8 cellular contexts compared by ENCODE assay signal in genomic region chr1:146012703-146013565, GRCh38. TPM values are rescaled to one million over a fixed set of nuclear protein-coding genes. Genes with fewer than 3 reads are reported as not detected.
DNase-seq lines count a peak whose midpoint lies in the region; ATAC-seq and TF ChIP-seq lines count a peak whose summit lies in the region.

No MANE protein-coding gene starts in this region.

- H3K27me3 Mint-ChIP-seq in activated T-cell treated with anti-CD3 and anti-CD28 coated beads, Interleukin-2, amount 50 U/mL, for 72 hours (ENCODE audit: low read depth) = peaks cover 23% of the 10 kb centered on the region
- H3K27me3 Mint-ChIP-seq in osteocyte (ENCODE audit: unreplicated experiment) = peaks cover 17% of the 10 kb centered on the region

- H3K27ac ChIP-seq in foreskin keratinocyte = no peak overlapping the region

- TF ChIP-seq CTCF in foreskin keratinocyte (conservative IDR thresholded peaks at IDR 0.05) (peak; percentile 96), osteocyte (IDR thresholded peaks at IDR 0.05) (peak; percentile 87)

- H3K4me3 Mint-ChIP-seq in activated T-cell treated with anti-CD3 and anti-CD28 coated beads, Interleukin-2, amount 50 U/mL, for 72 hours = peak overlapping the region; percentile 2 to 15
- no peak overlapping the region for H3K4me3 Mint-ChIP-seq in osteocyte (ENCODE audit: unreplicated experiment)

- peaks cover 12% of the 10 kb centered on the region for H3K4me1 Mint-ChIP-seq in activated T-cell treated with anti-CD3 and anti-CD28 coated beads, Interleukin-2, amount 50 U/mL, for 72 hours (ENCODE audit: low read depth)
- H3K4me1 Mint-ChIP-seq in osteocyte (ENCODE audit: unreplicated experiment) = peaks cover 5% of the 10 kb centered on the region

- peaks cover 24% of the 10 kb centered on the region for H3K27me3 ChIP-seq in foreskin keratinocyte

- H3K27ac Mint-ChIP-seq in activated T-cell treated with anti-CD3 and anti-CD28 coated beads, Interleukin-2, amount 50 U/mL, for 72 hours = no peak overlapping the region
- peak overlapping the region; percentile 8 for H3K27ac Mint-ChIP-seq in osteocyte (ENCODE audit: unreplicated experiment)

- peak; percentile 74 to 85 for ATAC-seq in activated T-cell treated with anti-CD3 and anti-CD28 coated beads, Interleukin-2, amount 50 U/mL, for 72 hours (replicated peaks in 1 of 2)
- ATAC-seq in foreskin keratinocyte = peak; percentile 35
- ATAC-seq in HG02610 (IDR thresholded peaks at IDR 0.05; ENCODE audit: unreplicated experiment) = no peak
- no peak for ATAC-seq in GM18498 (IDR thresholded peaks at IDR 0.05; ENCODE audit: unreplicated experiment)

- H3K9me3 Mint-ChIP-seq in activated T-cell treated with anti-CD3 and anti-CD28 coated beads, Interleukin-2, amount 50 U/mL, for 72 hours = no peaks in the 10 kb centered on the region
- no peaks in the 10 kb centered on the region for H3K9me3 Mint-ChIP-seq in osteocyte (ENCODE audit: unreplicated experiment)

- peak; percentile 70 for DNase-seq in DMS114 treated with DMSO at 0.1 percent for 48 hours (lab: John Stamatoyannopoulos, UW; ENCODE audit: unreplicated experiment)
- peak in 40 of 76 experiments; percentile 7 to 79 (median 54) for DNase-seq in HUDEP-2 (lab: John Stamatoyannopoulos, UW; ENCODE audit: unreplicated experiment in 76 of 76)
- DNase-seq in NOMO-1 treated with DMSO at 0.1 percent for 48 hours (lab: John Stamatoyannopoulos, UW; ENCODE audit: unreplicated experiment) = peak; percentile 75
- DNase-seq in activated T-cell treated with anti-CD3 and anti-CD28 coated beads, Interleukin-2, amount 50 U/mL, for 72 hours = peak; percentile 50 to 55
- peak in 1 of 2 donors; percentile 57 for DNase-seq in foreskin keratinocyte
- no peak for DNase-seq in osteocyte (ENCODE audit: extremely low spot score, unreplicated experiment)

- H3K4me1 ChIP-seq in foreskin keratinocyte = no peaks in the 10 kb centered on the region

- H3K36me3 Mint-ChIP-seq in activated T-cell treated with anti-CD3 and anti-CD28 coated beads, Interleukin-2, amount 50 U/mL, for 72 hours (ENCODE audit: insufficient read depth in 2 of 2) = no peaks in the 10 kb centered on the region
- H3K36me3 Mint-ChIP-seq in osteocyte (ENCODE audit: unreplicated experiment) = no peaks in the 10 kb centered on the region

RNA-seq across cellular contexts. Expression of gene HJV, which starts 8.6 kb away (rescaled TPM):
- not detected for total RNA-seq in activated T-cell treated with anti-CD3 and anti-CD28 coated beads, Interleukin-2, amount 50 U/mL, for 72 hours
- not detected in 2 replicates for total RNA-seq in foreskin keratinocyte
- not detected in 2 replicates for polyA plus RNA-seq in foreskin keratinocyte
- total RNA-seq in osteocyte = not detected in 2 replicates

RNA-seq across cellular contexts. Expression of gene TXNIP, which starts 16.6 kb away (rescaled TPM):
- 100 to 1,000 TPM; 141 to 212 TPM for total RNA-seq in activated T-cell treated with anti-CD3 and anti-CD28 coated beads, Interleukin-2, amount 50 U/mL, for 72 hours
- total RNA-seq in foreskin keratinocyte (16.2 and 17.2 TPM in 2 replicates), osteocyte (246 and 274 TPM in 2 replicates)
- 7.4 and 9.6 TPM in 2 replicates for polyA plus RNA-seq in foreskin keratinocyte

RNA-seq across cellular contexts. Expression of gene POLR3GL, which starts 48.4 kb away (rescaled TPM):
- 10 to 100 TPM; 32.5 to 36.1 TPM for total RNA-seq in activated T-cell treated with anti-CD3 and anti-CD28 coated beads, Interleukin-2, amount 50 U/mL, for 72 hours
- total RNA-seq in foreskin keratinocyte = 16.4 and 17.5 TPM in 2 replicates
- 22.6 and 22.9 TPM in 2 replicates for polyA plus RNA-seq in foreskin keratinocyte
- total RNA-seq in osteocyte = 21.7 and 22.4 TPM in 2 replicates

RNA-seq across cellular contexts. Expression of gene ANKRD34A, which starts 48.6 kb away (rescaled TPM):
- 1 to 10 TPM; 2.6 to 3.6 TPM for total RNA-seq in activated T-cell treated with anti-CD3 and anti-CD28 coated beads, Interleukin-2, amount 50 U/mL, for 72 hours
- total RNA-seq in foreskin keratinocyte = 1.0 and 1.1 TPM in 2 replicates
- 1.2 TPM in 2 replicates for polyA plus RNA-seq in foreskin keratinocyte
- total RNA-seq in osteocyte = 1.1 and 1.2 TPM in 2 replicates

RNA-seq across cellular contexts. Expression of gene LIX1L, which starts 55.1 kb away (rescaled TPM):
- total RNA-seq in activated T-cell treated with anti-CD3 and anti-CD28 coated beads, Interleukin-2, amount 50 U/mL, for 72 hours = 10 to 100 TPM; 36.9 to 39.5 TPM
- 18.8 and 21.7 TPM in 2 replicates for total RNA-seq in foreskin keratinocyte
- polyA plus RNA-seq in foreskin keratinocyte = 11.7 TPM in 2 replicates
- total RNA-seq in osteocyte = 52.2 and 54.0 TPM in 2 replicates

Comparison
In these comparisons a context has a peak if more than half of its experiments do, and no peak if none do; other contexts are left out.
1. ATAC-seq: peak in activated T-cell treated with anti-CD3 and anti-CD28 coated beads, Interleukin-2, amount 50 U/mL, for 72 hours (2 of 2) and foreskin keratinocyte (single experiment); none in HG02610 (single experiment) and GM18498 (single experiment).